8 cellular contexts compared by ENCODE assay signal in the genomic region with DNA sequence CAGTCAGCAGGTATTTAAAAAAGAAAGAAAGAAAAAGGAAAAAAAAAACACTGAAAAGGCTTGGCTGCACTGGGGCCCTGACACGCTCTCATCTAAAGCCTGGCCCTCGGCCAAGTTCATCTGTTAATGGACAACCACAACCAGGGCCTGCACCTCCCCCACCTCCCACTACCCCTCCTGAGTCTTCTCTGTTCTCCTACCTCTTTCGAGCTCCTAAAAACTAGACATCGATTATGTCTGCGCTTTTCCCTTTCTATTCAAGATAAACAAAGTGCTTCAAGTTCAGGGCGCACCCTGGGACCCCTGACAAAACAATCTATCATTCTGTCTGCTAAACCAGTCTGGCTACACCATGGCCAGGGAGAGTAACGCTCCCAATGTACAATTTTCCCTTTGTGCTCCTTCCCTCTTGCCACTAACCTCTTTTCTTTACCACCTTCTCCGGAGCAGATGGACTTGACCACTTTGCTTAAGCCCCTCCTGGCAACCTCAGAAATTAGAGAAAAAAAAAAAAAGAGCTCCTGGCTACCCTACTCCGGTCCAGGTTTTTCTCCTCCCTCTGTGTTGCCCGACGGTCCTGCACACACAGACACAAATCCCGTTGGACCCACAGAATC. TPM values are rescaled to one million over a fixed set of nuclear protein-coding genes. Genes with fewer than 3 reads are reported as not detected.
DNase-seq lines count a peak whose midpoint lies in the region; ATAC-seq and TF ChIP-seq lines count a peak whose summit lies in the region.

No MANE protein-coding gene starts in this region.

- CTCF ChIA-PET in HEK293 (lab: Yijun Ruan, JAX), result interaction anchor here (0.6 to 1.2 kb wide), 8 partner anchors 10 to 378 kb away, joined by 3 to 4 read pairs (median 3); no protein-coding TSS in a partner anchor
- CTCF ChIA-PET in PC-9 (lab: Charles Lee), result no interaction called here

- ATAC-seq in lung (ENCODE audit: insufficient read depth, low FRiP score) (no peak), HG03469 (IDR thresholded peaks at IDR 0.05; ENCODE audit: unreplicated experiment) (no peak)

- no peak overlapping the region for H3K4me2 ChIP-seq in PC-9

- no peaks in the 10 kb centered on the region for H3K27me3 ChIP-seq in lung (ENCODE audit: control insufficient read depth, insufficient read depth)
- peaks cover 97% of the 10 kb centered on the region for H3K27me3 ChIP-seq in PC-9 (ENCODE audit: insufficient read depth, low read depth)

- 16 to 21% methylated on average over 12 of the region's 12 CpGs for WGBS in lung, 2 donors

- H3K4me1 ChIP-seq in HEK293 (ENCODE audit: control insufficient read depth, insufficient read depth, low read length) (peaks cover 59% of the 10 kb centered on the region), lung (ENCODE audit: control insufficient read depth in 2 of 2, insufficient read depth in 2 of 2, low read length in 2 of 2) (peaks cover 0 to 12% of the 10 kb centered on the region in 2 donors), PC-9 (replicated peaks; ENCODE audit: insufficient read depth) (no peaks in the 10 kb centered on the region)

- TF ChIP-seq POLR2A in NB4 (IDR thresholded peaks at IDR 0.05; ENCODE audit: extremely low read depth, insufficient read length), result no peak

- BruUV-seq in PC-9 (replicated peaks; lab: Mats Ljungman, UMichigan), result no TSS peak

- peak; percentile 80 for DNase-seq in DMS79 (lab: John Stamatoyannopoulos, UW)
- DNase-seq in NB4 (ENCODE audit: low read depth), result peak; percentile 83
- DNase-seq in SW480 (ENCODE audit: low spot score), result peak; percentile 80
- peak; percentile 63 for DNase-seq in lung (ENCODE audit: low spot score)
- DNase-seq in NCI-H2196 treated with DMSO at 0.1 percent for 48 hours (lab: John Stamatoyannopoulos, UW; ENCODE audit: unreplicated experiment), result no peak
- DNase-seq in PC-9, result no peak

- H3K36me3 ChIP-seq in HEK293 (ENCODE audit: control insufficient read depth in 2 of 2, insufficient read depth in 1 of 2, low read length in 2 of 2), result peaks cover 0 to 4% of the 10 kb centered on the region in 2 experiments; a peak in 1 of 3 replicates
- H3K36me3 ChIP-seq in lung (ENCODE audit: control insufficient read depth in 2 of 2, insufficient read depth in 2 of 2, low read length in 2 of 2), result no peaks in the 10 kb centered on the region
- H3K36me3 ChIP-seq in PC-9 (ENCODE audit: low read depth), result no peaks in the 10 kb centered on the region

- no peaks in the 10 kb centered on the region for H3F3A ChIP-seq in PC-9 (ENCODE audit: insufficient read depth, low read depth)

- no peak for TF ChIP-seq CTCF in HEK293 (tag by site-specific recombination; IDR thresholded peaks at IDR 0.05)
- TF ChIP-seq CTCF in NB4 (IDR thresholded peaks at IDR 0.05; ENCODE audit: low read depth, low read length), result no peak
- no peak for TF ChIP-seq CTCF in lung (IDR thresholded peaks at IDR 0.05; ENCODE audit: control extremely low read depth, extremely low read depth)
- no peak for TF ChIP-seq CTCF in PC-9 (conservative IDR thresholded peaks at IDR 0.05)

- H3K79me2 ChIP-seq in PC-9 (ENCODE audit: low read depth), result no peaks in the 10 kb centered on the region

- no peaks in the 10 kb centered on the region for H3K9me2 ChIP-seq in PC-9 (ENCODE audit: insufficient read depth)

- H4K20me1 ChIP-seq in PC-9 (ENCODE audit: insufficient read depth), result no peaks in the 10 kb centered on the region

- H2AFZ ChIP-seq in PC-9, result no peak overlapping the region

- intact Hi-C loops in PC-9 (cut with micrococcal nuclease; ENCODE audit: unreplicated experiment), result no loop called here

- H3K9me3 ChIP-seq in HEK293 (ENCODE audit: control insufficient read depth, insufficient read depth, low read depth, low read length) (no peaks in the 10 kb centered on the region), lung (ENCODE audit: control insufficient read depth in 2 of 2, insufficient read depth in 1 of 2, low read length in 1 of 2) (peaks cover 0 to 5% of the 10 kb centered on the region in 2 donors), PC-9 (ENCODE audit: insufficient read depth, low read depth) (no peaks in the 10 kb centered on the region)

- H3K27ac ChIP-seq in HEK293 (ENCODE audit: extremely low read depth, low read depth, low read length), result peak overlapping the region; percentile 85
- H3K27ac ChIP-seq in lung (ENCODE audit: low read depth in 1 of 2, low read length in 1 of 2), result peak overlapping the region in 1 of 2 donors; percentile 83
- no peak overlapping the region for H3K27ac ChIP-seq in PC-9

- POLR2A ChIA-PET in HEK293 (lab: Yijun Ruan, JAX), result interaction anchor here (1.0 to 1.6 kb wide), 4 partner anchors 9 to 94 kb away, joined by 3 to 12 read pairs (median 6); a partner anchor contains a TSS
- POLR2A ChIA-PET in PC-9 (lab: Charles Lee; ENCODE audit: unreplicated experiment), result interaction anchor here (0.5 kb wide), 1 partner anchor 1077 kb away, joined by 7 read pairs; no protein-coding TSS in a partner anchor

- H3K4me3 ChIP-seq in HEK293 (ENCODE audit: low read depth, low read length) (peak overlapping the region; percentile 28), NB4 (ENCODE audit: low read depth, low read length) (no peak overlapping the region), lung (no peak overlapping the region), PC-9 (no peak overlapping the region)

TF ChIP-seq in HEK293, 187 proteins besides CTCF, POLR2A, EP300 and RAD21 (continues in another document):
- TF ChIP-seq, protein P1, sequence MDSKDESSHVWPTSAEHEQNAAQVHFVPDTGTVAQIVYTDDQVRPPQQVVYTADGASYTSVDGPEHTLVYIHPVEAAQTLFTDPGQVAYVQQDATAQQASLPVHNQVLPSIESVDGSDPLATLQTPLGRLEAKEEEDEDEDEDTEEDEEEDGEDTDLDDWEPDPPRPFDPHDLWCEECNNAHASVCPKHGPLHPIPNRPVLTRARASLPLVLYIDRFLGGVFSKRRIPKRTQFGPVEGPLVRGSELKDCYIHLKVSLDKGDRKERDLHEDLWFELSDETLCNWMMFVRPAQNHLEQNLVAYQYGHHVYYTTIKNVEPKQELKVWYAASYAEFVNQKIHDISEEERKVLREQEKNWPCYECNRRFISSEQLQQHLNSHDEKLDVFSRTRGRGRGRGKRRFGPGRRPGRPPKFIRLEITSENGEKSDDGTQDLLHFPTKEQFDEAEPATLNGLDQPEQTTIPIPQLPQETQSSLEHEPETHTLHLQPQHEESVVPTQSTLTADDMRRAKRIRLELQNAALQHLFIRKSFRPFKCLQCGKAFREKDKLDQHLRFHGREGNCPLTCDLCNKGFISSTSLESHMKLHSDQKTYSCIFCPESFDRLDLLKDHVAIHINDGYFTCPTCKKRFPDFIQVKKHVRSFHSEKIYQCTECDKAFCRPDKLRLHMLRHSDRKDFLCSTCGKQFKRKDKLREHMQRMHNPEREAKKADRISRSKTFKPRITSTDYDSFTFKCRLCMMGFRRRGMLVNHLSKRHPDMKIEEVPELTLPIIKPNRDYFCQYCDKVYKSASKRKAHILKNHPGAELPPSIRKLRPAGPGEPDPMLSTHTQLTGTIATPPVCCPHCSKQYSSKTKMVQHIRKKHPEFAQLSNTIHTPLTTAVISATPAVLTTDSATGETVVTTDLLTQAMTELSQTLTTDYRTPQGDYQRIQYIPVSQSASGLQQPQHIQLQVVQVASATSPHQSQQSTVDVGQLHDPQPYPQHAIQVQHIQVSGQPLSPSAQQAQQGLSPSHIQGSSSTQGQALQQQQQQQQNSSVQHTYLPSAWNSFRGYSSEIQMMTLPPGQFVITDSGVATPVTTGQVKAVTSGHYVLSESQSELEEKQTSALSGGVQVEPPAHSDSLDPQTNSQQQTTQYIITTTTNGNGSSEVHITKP (tag by site-specific recombination; IDR thresholded peaks at IDR 0.05), result peak; percentile 98
- TF ChIP-seq, protein P2, sequence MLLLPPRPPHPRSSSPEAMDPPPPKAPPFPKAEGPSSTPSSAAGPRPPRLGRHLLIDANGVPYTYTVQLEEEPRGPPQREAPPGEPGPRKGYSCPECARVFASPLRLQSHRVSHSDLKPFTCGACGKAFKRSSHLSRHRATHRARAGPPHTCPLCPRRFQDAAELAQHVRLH (tag by site-specific recombination; IDR thresholded peaks at IDR 0.05), result peak; percentile 83
- 0 out of 2 replicates have a peak, but pooled peaks have one; percentile 49 for TF ChIP-seq KLF16 (tag by site-specific recombination; IDR thresholded peaks at IDR 0.05)
- TF ChIP-seq SETDB1 (IDR thresholded peaks at IDR 0.05; ENCODE audit: insufficient read length, low read length), result no peak
- 0 out of 2 replicates have a peak, but pooled peaks have one; percentile 53 for TF ChIP-seq BCL11A (tag by site-specific recombination; IDR thresholded peaks at IDR 0.05; ENCODE audit: low read depth)
- TF ChIP-seq, protein P3, sequence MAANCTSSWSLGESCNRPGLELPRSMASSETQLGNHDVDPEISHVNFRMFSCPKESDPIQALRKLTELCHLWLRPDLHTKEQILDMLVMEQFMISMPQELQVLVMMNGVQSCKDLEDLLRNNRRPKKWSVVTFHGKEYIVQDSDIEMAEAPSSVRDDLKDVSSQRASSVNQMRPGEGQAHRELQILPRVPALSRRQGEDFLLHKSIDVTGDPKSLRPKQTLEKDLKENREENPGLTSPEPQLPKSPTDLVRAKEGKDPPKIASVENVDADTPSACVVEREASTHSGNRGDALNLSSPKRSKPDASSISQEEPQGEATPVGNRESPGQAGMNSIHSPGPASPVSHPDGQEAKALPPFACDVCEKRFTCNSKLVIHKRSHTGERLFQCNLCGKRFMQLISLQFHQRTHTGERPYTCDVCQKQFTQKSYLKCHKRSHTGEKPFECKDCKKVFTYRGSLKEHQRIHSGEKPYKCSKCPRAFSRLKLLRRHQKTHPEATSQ (tag by site-specific recombination; IDR thresholded peaks at IDR 0.05), result no peak
- TF ChIP-seq, protein P4, sequence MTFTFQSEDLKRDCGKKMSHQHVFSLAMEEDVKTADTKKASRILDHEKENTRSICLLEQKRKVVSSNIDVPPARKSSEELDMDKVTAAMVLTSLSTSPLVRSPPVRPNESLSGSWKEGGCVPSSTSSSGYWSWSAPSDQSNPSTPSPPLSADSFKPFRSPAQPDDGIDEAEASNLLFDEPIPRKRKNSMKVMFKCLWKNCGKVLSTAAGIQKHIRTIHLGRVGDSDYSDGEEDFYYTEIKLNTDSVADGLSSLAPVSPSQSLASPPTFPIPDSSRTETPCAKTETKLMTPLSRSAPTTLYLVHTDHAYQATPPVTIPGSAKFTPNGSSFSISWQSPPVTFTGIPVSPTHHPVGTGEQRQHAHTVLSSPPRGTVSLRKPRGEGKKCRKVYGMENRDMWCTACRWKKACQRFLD (tag by site-specific recombination; IDR thresholded peaks at IDR 0.05), result no peak
- peak; percentile 38; the same call in 1 of the 2 replicates for TF ChIP-seq ZNF324 (tag by site-specific recombination; IDR thresholded peaks at IDR 0.05)
- TF ChIP-seq ZNF404 (tag by site-specific recombination; IDR thresholded peaks at IDR 0.05), result no peak
- peak; percentile 34; the same call in 1 of the 2 replicates for TF ChIP-seq ZNF2 (tag by site-specific recombination; IDR thresholded peaks at IDR 0.05)
- TF ChIP-seq ZEB2 (tag by site-specific recombination; IDR thresholded peaks at IDR 0.05), result peak; percentile 63

RNA-seq across cellular contexts. Expression of a gene that starts 22.7 kb away (rescaled TPM):
- total RNA-seq in lung, result 10 to 100 TPM in 1 of 2 donors, 1 to 10 TPM in 1; 7.6 to 21.1 TPM
- polyA plus RNA-seq in lung, result 1 to 10 TPM; 1.5 to 1.8 TPM
- not detected in 2 replicates for total RNA-seq in PC-9 (2021)

Comparison
In these comparisons a context has a peak if more than half of its experiments do, and no peak if none do; other contexts are left out.
1. DNase-seq: peak in DMS79 (single experiment), NB4 (single experiment), SW480 (single experiment) and lung (single experiment); none in NCI-H2196 treated with DMSO at 0.1 percent for 48 hours (single experiment) and PC-9 (0 of 2).